Comparison of ENCODE assay signal across 27 cellular contexts in the genomic region with DNA sequence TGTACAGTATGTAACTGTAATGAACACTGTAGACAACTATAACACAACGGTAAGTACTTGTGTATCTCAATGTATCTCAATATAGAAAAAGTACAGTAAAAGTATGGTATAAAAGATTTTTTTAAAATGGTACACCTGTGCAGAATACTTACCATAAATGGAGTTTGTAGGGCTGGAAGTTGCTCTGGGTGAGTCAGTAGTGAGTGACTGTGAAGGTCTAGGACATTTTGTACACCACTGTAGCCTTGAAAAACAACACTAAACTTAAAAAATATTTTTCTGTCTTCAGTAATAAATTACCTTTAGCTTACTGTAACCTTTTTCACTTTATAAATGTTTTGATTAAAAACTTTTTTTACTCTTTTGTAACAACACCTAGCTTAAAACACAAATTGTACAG.
"Had no signal": no experiment of that assay in that cellular context is flagged by ENCODE, and none has a peak within 500 bp of the region (broad histone marks: within the 10 kb centered on the region; RNA-seq: fewer than 3 reads in every experiment).

No MANE protein-coding gene starts in this region.

- H3K4me1 ChIP-seq: breast epithelium, heart right ventricle, left ventricle myocardium inferior, sigmoid colon, spleen had no signal

- ATAC-seq: foreskin keratinocyte, heart right ventricle had no signal

- H3K27me3 ChIP-seq: breast epithelium, foreskin keratinocyte, heart right ventricle, neutrophil, ovary, sigmoid colon, spleen, tibial nerve had no signal

- DNase-seq: activated CD4-positive, alpha-beta T cell treated with anti-CD3 and anti-CD28 coated beads for 48 hours; activated CD4-positive, alpha-beta T cell treated with anti-CD3 and anti-CD28 coated beads, Interleukin-2, amount 50 U/mL, for 48 hours; activated CD8-positive, alpha-beta memory T cell treated with anti-CD3 and anti-CD28 coated beads, Interleukin-2, amount 50 U/mL, for 4 hours; activated effector memory CD4-positive, alpha-beta T cell treated with anti-CD3 and anti-CD28 coated beads, Interleukin-2, amount 50 U/mL, for 16 hours; activated naive CD4-positive, alpha-beta T cell treated with anti-CD3 and anti-CD28 coated beads, Interleukin-2, amount 50 U/mL, for 16 hours; activated T-cell treated with anti-CD3 and anti-CD28 coated beads, Interleukin-2, amount 50 U/mL, for 1 hour; amygdala; dermis blood vessel endothelial cell; effector CD4-positive, alpha-beta T cell; erythroblast; foreskin keratinocyte; heart right ventricle; left ventricle myocardium inferior; nephron progenitor cell; ovary; sigmoid colon; spleen; stimulated activated CD4-positive, alpha-beta T cell treated with anti-CD3 and anti-CD28 coated beads, Interleukin-2, amount 100 ng/mL, for 48 hours; stimulated activated naive CD4-positive, alpha-beta T cell treated with Interleukin-2 at 50 U/mL for 16 hours; T-helper 9 cell had no signal

- H3K36me3 ChIP-seq: breast epithelium, left ventricle myocardium inferior, neutrophil, ovary, sigmoid colon had no signal

- H3K4me3 ChIP-seq: breast epithelium, heart right ventricle, left ventricle myocardium inferior, lung, ovary, sigmoid colon, spleen, tibial nerve had no signal

- H3K9me3 ChIP-seq: neutrophil had no signal

- FAIRE-seq: colon, islet of Langerhans, TTC549 had no signal
